8 cellular contexts compared by ENCODE assay signal in the genomic region with DNA sequence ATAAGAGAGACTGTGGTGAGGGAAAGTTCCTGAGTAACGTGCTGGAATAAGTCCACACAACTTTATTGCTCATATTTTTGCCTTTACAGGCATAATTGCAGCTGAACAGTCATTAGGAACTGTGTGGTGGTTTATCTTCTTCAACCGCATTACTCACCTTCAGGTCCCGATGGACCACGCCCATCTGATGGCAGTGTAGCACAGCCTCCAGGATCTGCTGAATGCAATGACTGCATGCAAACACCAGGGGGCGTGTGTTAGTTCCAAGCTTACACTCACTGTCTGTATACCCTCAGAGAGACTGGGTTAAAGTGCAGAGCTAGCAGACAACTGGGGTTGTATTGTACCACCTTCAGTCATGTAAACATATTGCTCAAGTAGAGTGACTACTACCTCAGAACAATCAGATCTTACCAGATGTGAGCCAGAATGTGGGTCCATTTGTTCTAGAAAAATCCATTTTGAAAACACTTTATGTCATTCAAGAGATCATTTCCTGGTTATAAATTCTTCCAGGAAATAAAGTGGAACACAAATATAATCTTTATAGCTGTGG.
A peak's percentile ranks its signal among the peaks of the same experiment; 100 is the strongest.
DNase-seq lines count a peak whose midpoint lies in the region; ATAC-seq and TF ChIP-seq lines count a peak whose summit lies in the region.

No MANE protein-coding gene starts in this region.

- no peaks in the 10 kb centered on the region for H3K27me3 ChIP-seq in Caco-2 (replicated peaks; ENCODE audit: control insufficient read depth, insufficient read depth, low read length)

- no peaks in the 10 kb centered on the region for H3K9me3 ChIP-seq in Caco-2

- H3K27me3 Mint-ChIP-seq in Caco-2 (ENCODE audit: insufficient read depth, unreplicated experiment): no peaks in the 10 kb centered on the region
- no peaks in the 10 kb centered on the region for H3K27me3 Mint-ChIP-seq in activated CD4-positive, alpha-beta memory T cell treated with anti-CD3 and anti-CD28 coated beads, Interleukin-2, amount 10 ng/mL, durations not matched to agents 7 days and 5 days
- H3K27me3 Mint-ChIP-seq in memory B cell: no peaks in the 10 kb centered on the region

- H3K36me3 Mint-ChIP-seq in Caco-2 (ENCODE audit: insufficient read depth, unreplicated experiment) (peaks cover 6% of the 10 kb centered on the region), memory B cell (peaks cover 8% of the 10 kb centered on the region)
- peaks cover 21% of the 10 kb centered on the region for H3K36me3 Mint-ChIP-seq in activated CD4-positive, alpha-beta memory T cell treated with anti-CD3 and anti-CD28 coated beads, Interleukin-2, amount 10 ng/mL, durations not matched to agents 7 days and 5 days (ENCODE audit: low read depth)

- H3K4me3 Mint-ChIP-seq in Caco-2 (ENCODE audit: unreplicated experiment) (no peak overlapping the region), memory B cell (no peak overlapping the region)
- H3K4me3 Mint-ChIP-seq in activated CD4-positive, alpha-beta memory T cell treated with anti-CD3 and anti-CD28 coated beads, Interleukin-2, amount 10 ng/mL, durations not matched to agents 7 days and 5 days: no peak overlapping the region

- peaks cover 9% of the 10 kb centered on the region; the same call in 1 of the 2 replicates for H3K4me1 ChIP-seq in Caco-2

- CTCF ChIA-PET in Caco-2 (lab: Charles Lee): interaction anchor here (0.5 to 2.1 kb wide), 15 partner anchors 8 to 220 kb away, joined by 3 to 23 read pairs (median 4); a partner anchor contains a TSS
- CTCF ChIA-PET in activated CD4-positive, alpha-beta memory T cell treated with anti-CD3 and anti-CD28 coated beads, Interleukin-2, amount 10 ng/mL, durations not matched to agents 7 days and 5 days (lab: Charles Lee): interaction anchor here (0.6 to 2.3 kb wide), 29 partner anchors 8 to 406 kb away, joined by 3 to 30 read pairs (median 4); no protein-coding TSS in a partner anchor

- TF ChIP-seq CTCF in Caco-2 (IDR thresholded peaks at IDR 0.05; ENCODE audit: insufficient read depth in 1 of 2, low read depth in 1 of 2, low read length in 1 of 2, severe bottlenecking in 1 of 2, unreplicated experiment in 1 of 2): peak; percentile 91 to 93

- H3K27ac Mint-ChIP-seq in Caco-2 (ENCODE audit: unreplicated experiment): no peak overlapping the region
- peak overlapping the region; percentile 45 for H3K27ac Mint-ChIP-seq in activated CD4-positive, alpha-beta memory T cell treated with anti-CD3 and anti-CD28 coated beads, Interleukin-2, amount 10 ng/mL, durations not matched to agents 7 days and 5 days
- H3K27ac Mint-ChIP-seq in memory B cell: no peak overlapping the region

- intact Hi-C loops in Caco-2 (cut with micrococcal nuclease; ENCODE audit: unreplicated experiment): loop anchor here (1.0 to 10.0 kb wide), 7 partner anchors 97 to 837 kb away; no protein-coding TSS in a partner anchor

- no peak overlapping the region for H3K4me3 ChIP-seq in Caco-2 (ENCODE audit: low read depth, low read length)

- no TSS peak for BruUV-seq in Caco-2 (replicated peaks; lab: Mats Ljungman, UMichigan)

- peak; percentile 92 to 93 for DNase-seq in Caco-2
- peak; percentile 89 for DNase-seq in HPDE6-E6E7 (ENCODE audit: extremely low spot score)
- DNase-seq in NK-92 (lab: John Stamatoyannopoulos, UW; ENCODE audit: unreplicated experiment): peak; percentile 7
- peak; percentile 94 for DNase-seq in activated CD4-positive, alpha-beta memory T cell treated with anti-CD3 and anti-CD28 coated beads, Interleukin-2, amount 10 ng/mL, durations not matched to agents 7 days and 5 days
- DNase-seq in effector CD8-positive, alpha-beta T cell (lab: John Stamatoyannopoulos, UW): peak; percentile 70
- DNase-seq in memory B cell (ENCODE audit: low spot score in 2 of 2): peak; percentile 75 to 81
- DNase-seq in stimulated activated CD8-positive, alpha-beta memory T cell treated with anti-CD3 and anti-CD28 coated beads, Interleukin-15, amount 100 ng/mL, for 1 hour (ENCODE audit: low read depth): peak; percentile 73

- H3K9me3 Mint-ChIP-seq in Caco-2 (ENCODE audit: unreplicated experiment) (no peaks in the 10 kb centered on the region), memory B cell (no peaks in the 10 kb centered on the region)
- H3K9me3 Mint-ChIP-seq in activated CD4-positive, alpha-beta memory T cell treated with anti-CD3 and anti-CD28 coated beads, Interleukin-2, amount 10 ng/mL, durations not matched to agents 7 days and 5 days: no peaks in the 10 kb centered on the region

- H3K36me3 ChIP-seq in Caco-2 (ENCODE audit: control insufficient read depth, insufficient read depth, low read length): no peaks in the 10 kb centered on the region

- ATAC-seq in GM21367 (IDR thresholded peaks at IDR 0.05; ENCODE audit: unreplicated experiment) (peak; percentile 99), memory B cell (ENCODE audit: low read depth) (peak; percentile 97)

- H3K4me1 Mint-ChIP-seq in Caco-2 (ENCODE audit: low read depth, unreplicated experiment) (no peaks in the 10 kb centered on the region), memory B cell (peaks cover 9% of the 10 kb centered on the region)
- H3K4me1 Mint-ChIP-seq in activated CD4-positive, alpha-beta memory T cell treated with anti-CD3 and anti-CD28 coated beads, Interleukin-2, amount 10 ng/mL, durations not matched to agents 7 days and 5 days: peaks cover 19% of the 10 kb centered on the region

- POLR2A ChIA-PET in Caco-2 (lab: Charles Lee): no interaction called here
- POLR2A ChIA-PET in activated CD4-positive, alpha-beta memory T cell treated with anti-CD3 and anti-CD28 coated beads, Interleukin-2, amount 10 ng/mL, durations not matched to agents 7 days and 5 days (lab: Charles Lee): interaction anchor here (0.8 to 3.0 kb wide), 13 partner anchors 8 to 353 kb away, joined by 3 to 31 read pairs (median 5); no protein-coding TSS in a partner anchor

Comparison
In these comparisons a context has a peak if more than half of its experiments do, and no peak if none do; other contexts are left out.
1. DNase-seq: peak in every context shown above with its lines; median percentile 94 in activated CD4-positive, alpha-beta memory T cell treated with anti-CD3 and anti-CD28 coated beads, Interleukin-2, amount 10 ng/mL, durations not matched to agents 7 days and 5 days; 92 in Caco-2; 89 in HPDE6-E6E7; 78 in memory B cell; 73 in stimulated activated CD8-positive, alpha-beta memory T cell treated with anti-CD3 and anti-CD28 coated beads, Interleukin-15, amount 100 ng/mL, for 1 hour; 70 in effector CD8-positive, alpha-beta T cell; 7 in NK-92.